ENCODE assay signal across 1 cellular context in the genomic region with DNA sequence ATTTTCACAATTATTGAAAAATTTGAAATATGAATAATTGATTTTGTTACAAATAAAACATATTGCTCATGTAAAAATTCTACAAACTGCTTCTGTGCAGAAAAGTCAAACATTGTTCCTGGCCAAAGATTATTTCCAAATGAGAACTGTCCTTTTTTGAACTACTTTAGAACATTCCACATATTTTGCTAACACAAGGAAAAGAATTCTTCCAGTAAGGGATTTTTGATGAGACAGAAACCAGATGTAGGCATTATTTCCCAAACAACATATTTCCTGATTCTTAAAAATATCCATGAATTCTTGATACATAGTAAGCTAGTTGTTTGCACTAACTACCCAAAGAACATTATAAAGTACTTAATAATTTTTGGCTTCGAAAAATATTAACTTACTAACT.
TF ChIP-seq lines count a peak whose summit lies in the region.

No MANE protein-coding gene starts in this region.

TF ChIP-seq in SK-N-SH treated with all-trans-retinoic acid at 6 μM for 48 hours, 23 proteins besides CTCF, POLR2A, EP300 and RAD21 (continued from another document):
- TF ChIP-seq, protein P1, sequence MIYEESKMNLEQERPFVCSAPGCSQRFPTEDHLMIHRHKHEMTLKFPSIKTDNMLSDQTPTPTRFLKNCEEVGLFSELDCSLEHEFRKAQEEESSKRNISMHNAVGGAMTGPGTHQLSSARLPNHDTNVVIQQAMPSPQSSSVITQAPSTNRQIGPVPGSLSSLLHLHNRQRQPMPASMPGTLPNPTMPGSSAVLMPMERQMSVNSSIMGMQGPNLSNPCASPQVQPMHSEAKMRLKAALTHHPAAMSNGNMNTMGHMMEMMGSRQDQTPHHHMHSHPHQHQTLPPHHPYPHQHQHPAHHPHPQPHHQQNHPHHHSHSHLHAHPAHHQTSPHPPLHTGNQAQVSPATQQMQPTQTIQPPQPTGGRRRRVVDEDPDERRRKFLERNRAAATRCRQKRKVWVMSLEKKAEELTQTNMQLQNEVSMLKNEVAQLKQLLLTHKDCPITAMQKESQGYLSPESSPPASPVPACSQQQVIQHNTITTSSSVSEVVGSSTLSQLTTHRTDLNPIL (CRISPR knock-in tag; IDR thresholded peaks at IDR 0.05; ENCODE audit: low read depth), result no peak
- no peak for TF ChIP-seq ISL1 (CRISPR knock-in tag; IDR thresholded peaks at IDR 0.05)
- TF ChIP-seq RARB (CRISPR knock-in tag; IDR thresholded peaks at IDR 0.05), result no peak
- no peak for TF ChIP-seq ZFP30 (CRISPR knock-in tag; IDR thresholded peaks at IDR 0.05)
- TF ChIP-seq CSDC2 (CRISPR knock-in tag; IDR thresholded peaks at IDR 0.05), result no peak
